Comparison of ENCODE assay signal across 16 cellular contexts in the genomic region with DNA sequence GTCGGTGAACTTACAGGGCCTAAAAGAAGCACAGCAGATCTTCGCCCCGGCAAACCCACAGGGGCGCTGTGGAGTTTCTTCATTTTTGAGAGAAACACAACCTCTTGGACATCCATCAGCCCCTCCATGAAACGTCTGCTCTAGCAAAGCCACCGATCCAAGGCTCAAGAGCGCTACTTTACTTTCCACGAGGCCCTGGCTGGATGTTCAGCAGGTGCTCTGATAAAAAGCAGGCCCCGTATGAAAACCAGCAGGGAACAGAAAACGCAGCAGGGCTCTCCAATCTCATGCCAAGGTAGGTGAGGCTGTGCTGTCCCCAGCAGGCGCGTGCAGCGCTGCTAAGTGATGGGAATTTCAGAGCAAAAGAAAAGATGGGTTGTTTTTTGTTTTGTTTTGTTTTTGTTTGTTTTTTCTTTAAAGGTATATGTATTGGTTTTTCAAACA.
DNase-seq lines count a peak whose midpoint lies in the region; ATAC-seq and TF ChIP-seq lines count a peak whose summit lies in the region.
"Had no signal": no experiment of that assay in that cellular context is flagged by ENCODE, and none has a peak within 500 bp of the region (broad histone marks: within the 10 kb centered on the region; RNA-seq: fewer than 3 reads in every experiment).

No MANE protein-coding gene starts in this region.

- WGBS in adrenal gland, 4 donors: 84 to 87% (median 86%) methylated on average over 13 of the region's 13 CpGs

- TF ChIP-seq CTCF in adrenal gland (IDR thresholded peaks at IDR 0.05) (no peak), neutrophil (IDR thresholded peaks at IDR 0.05) (no peak)

- H3K27me3 ChIP-seq in adrenal gland (no peaks in the 10 kb centered on the region), neutrophil (no peaks in the 10 kb centered on the region)
- no peaks in the 10 kb centered on the region for H3K27me3 ChIP-seq in naive thymus-derived CD4-positive, alpha-beta T cell (ENCODE audit: control insufficient read depth in 2 of 2, insufficient read depth in 2 of 2, low read length in 2 of 2)
- H3K27me3 ChIP-seq: suprapubic skin had no signal

- H3K36me3 ChIP-seq in adrenal gland (replicated peaks in 1 of 2): no peaks in the 10 kb centered on the region
- H3K36me3 ChIP-seq in neutrophil: no peaks in the 10 kb centered on the region
- no peaks in the 10 kb centered on the region for H3K36me3 ChIP-seq in naive thymus-derived CD4-positive, alpha-beta T cell (ENCODE audit: control insufficient read depth in 2 of 3, insufficient read depth in 3 of 3, low read length in 3 of 3)
- H3K36me3 ChIP-seq: lower lobe of right lung, suprapubic skin had no signal

- TF ChIP-seq POLR2A in adrenal gland (IDR thresholded peaks at IDR 0.05): no peak

- H3K4me3 ChIP-seq in adrenal gland: no peak overlapping the region
- H3K4me3 ChIP-seq in neutrophil (ENCODE audit: low read depth in 1 of 2, low read length in 1 of 2): no peak overlapping the region
- no peak overlapping the region for H3K4me3 ChIP-seq in naive thymus-derived CD4-positive, alpha-beta T cell (ENCODE audit: low read length)
- H3K4me3 ChIP-seq: lower lobe of right lung, suprapubic skin had no signal

- H3K4me1 Mint-ChIP-seq in naive thymus-derived CD4-positive, alpha-beta T cell: peaks cover 0 to 14% (median 9%) of the 10 kb centered on the region in 7 donors

- H3K9me3 ChIP-seq in adrenal gland (replicated peaks in 1 of 3): no peaks in the 10 kb centered on the region
- no peaks in the 10 kb centered on the region for H3K9me3 ChIP-seq in neutrophil
- no peaks in the 10 kb centered on the region for H3K9me3 ChIP-seq in naive thymus-derived CD4-positive, alpha-beta T cell (ENCODE audit: control insufficient read depth in 2 of 3, low read length in 3 of 3)
- H3K9me3 ChIP-seq: lower lobe of right lung, suprapubic skin had no signal

- peaks cover 0 to 2% (median 0%) of the 10 kb centered on the region in 11 donors for H3K9me3 Mint-ChIP-seq in naive thymus-derived CD4-positive, alpha-beta T cell
- H3K9me3 Mint-ChIP-seq: CD4-positive, alpha-beta memory T cell had no signal

- H3K27ac ChIP-seq in adrenal gland: peak overlapping the region in 3 of 5 donors; percentile 13 to 51 (median 42)
- peak overlapping the region; percentile 34 for H3K27ac ChIP-seq in neutrophil
- no peak overlapping the region for H3K27ac ChIP-seq in naive thymus-derived CD4-positive, alpha-beta T cell (ENCODE audit: low read depth, low read length)
- H3K27ac ChIP-seq: 22Rv1, lower lobe of right lung, suprapubic skin had no signal

- H3K4me3 Mint-ChIP-seq in naive thymus-derived CD4-positive, alpha-beta T cell: no peak overlapping the region
- H3K4me3 Mint-ChIP-seq: CD4-positive, alpha-beta memory T cell; T-helper 17 cell had no signal

- CTCF ChIA-PET in naive thymus-derived CD4-positive, alpha-beta T cell (lab: Charles Lee): no interaction called here

- peak; percentile 2 for DNase-seq in DMS 273 (lab: John Stamatoyannopoulos, UW; ENCODE audit: unreplicated experiment)
- DNase-seq in DMS 273 treated with DMSO at 0.1 percent for 48 hours (lab: John Stamatoyannopoulos, UW): no peak
- peak; percentile 91 for DNase-seq in NCI-H146 (lab: John Stamatoyannopoulos, UW)
- DNase-seq in adrenal gland: no peak
- no peak for DNase-seq in inferior parietal cortex (ENCODE audit: extremely low spot score)
- no peak for DNase-seq in HK-2 (ENCODE audit: unreplicated experiment)
- no peak for DNase-seq in naive thymus-derived CD4-positive, alpha-beta T cell
- DNase-seq: activated naive CD4-positive, alpha-beta T cell treated with anti-CD3 and anti-CD28 coated beads, Interleukin-2, amount 50 U/mL, for 16 hours; CD4-positive, alpha-beta memory T cell; effector CD8-positive, alpha-beta T cell; retina; T-helper 17 cell had no signal

- no peak for ATAC-seq in naive thymus-derived CD4-positive, alpha-beta T cell

- H3K4me1 ChIP-seq in adrenal gland (replicated peaks in 1 of 2) (peaks cover 7 to 21% of the 10 kb centered on the region in 2 donors), neutrophil (ENCODE audit: control insufficient read depth in 1 of 2, insufficient read depth in 1 of 2, low read depth in 1 of 2, low read length in 1 of 2) (peaks cover 21 to 31% of the 10 kb centered on the region in 2 experiments)
- peaks cover 0 to 5% of the 10 kb centered on the region in 2 donors for H3K4me1 ChIP-seq in naive thymus-derived CD4-positive, alpha-beta T cell (ENCODE audit: control insufficient read depth in 2 of 2, insufficient read depth in 2 of 2, low read length in 2 of 2)

- peaks cover 8 to 16% (median 15%) of the 10 kb centered on the region in 5 donors for H3K27me3 Mint-ChIP-seq in naive thymus-derived CD4-positive, alpha-beta T cell

- intact Hi-C loops in adrenal gland (cut with DNase I): no loop called here
- intact Hi-C loops in naive thymus-derived CD4-positive, alpha-beta T cell (cut with micrococcal nuclease): loop anchor here in 1 of 2 donors (5.0 kb wide), 1 partner anchor 78 kb away; no protein-coding TSS in a partner anchor

- peaks cover 0 to 2% (median 0%) of the 10 kb centered on the region in 5 donors for H3K36me3 Mint-ChIP-seq in naive thymus-derived CD4-positive, alpha-beta T cell
- H3K36me3 Mint-ChIP-seq: CD4-positive, alpha-beta memory T cell had no signal

- POLR2A ChIA-PET in naive thymus-derived CD4-positive, alpha-beta T cell (lab: Charles Lee): no interaction called here

- H3K27ac Mint-ChIP-seq in naive thymus-derived CD4-positive, alpha-beta T cell: no peak overlapping the region
- H3K27ac Mint-ChIP-seq: CD4-positive, alpha-beta memory T cell had no signal

Comparison
In these comparisons a context has a peak if more than half of its experiments do, and no peak if none do; other contexts are left out.
1. DNase-seq: peak in DMS 273 (single experiment) and NCI-H146 (single experiment); none in DMS 273 treated with DMSO at 0.1 percent for 48 hours (single experiment), adrenal gland (0 of 7), inferior parietal cortex (single experiment), HK-2 (single experiment) and naive thymus-derived CD4-positive, alpha-beta T cell (0 of 9).